In the genomic region with DNA sequence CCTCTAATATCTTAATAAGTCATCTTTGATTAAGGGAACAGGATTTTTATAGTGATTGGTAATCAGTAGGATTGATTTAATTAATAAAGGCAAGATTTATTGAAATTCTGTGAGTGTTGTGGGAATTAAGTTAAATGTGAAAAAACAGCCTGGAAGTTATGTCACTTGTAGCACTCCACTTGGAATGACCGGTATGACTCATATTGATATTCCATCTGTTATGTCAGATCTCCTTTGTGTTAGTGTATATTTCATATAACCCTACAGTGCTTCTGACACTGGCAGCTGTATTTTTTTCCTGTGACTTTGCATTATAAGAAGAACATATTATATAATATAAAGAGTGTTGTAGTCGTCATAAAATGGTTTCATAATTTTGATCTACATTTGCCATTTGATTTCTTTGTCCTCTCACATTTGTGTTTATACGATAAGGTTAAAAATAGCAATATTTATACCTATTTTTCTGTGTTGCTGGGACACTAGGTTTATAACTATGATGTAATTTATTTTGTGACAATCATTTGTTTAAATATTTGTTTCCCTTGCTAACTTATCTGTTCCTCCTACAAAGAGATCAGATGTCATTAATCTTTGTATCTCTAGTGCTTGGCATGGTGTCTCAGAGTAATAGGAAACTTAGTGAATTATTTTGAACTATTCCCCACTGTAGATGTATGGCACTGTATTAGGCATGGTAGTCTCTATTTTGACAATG, we compare ENCODE assay signal across 21 cellular contexts.
DNase-seq lines count a peak whose midpoint lies in the region; ATAC-seq, FAIRE-seq and TF ChIP-seq lines count a peak whose summit lies in the region.
"Had no signal": no experiment of that assay in that cellular context is flagged by ENCODE, and none has a peak within 500 bp of the region (broad histone marks: within the 10 kb centered on the region; RNA-seq: fewer than 3 reads in every experiment).

No MANE protein-coding gene starts in this region.

- FAIRE-seq in A204.1 (lab: Jason Lieb, UNC) (peak; percentile 41), H54 (lab: Jason Lieb, UNC) (peak; percentile 52)

- no peak overlapping the region for H3K4me3 ChIP-seq in fibroblast of mammary gland (ENCODE audit: control insufficient read depth, low read depth, low read length)
- H3K4me3 ChIP-seq: skin epidermis, suprapubic skin, uterus had no signal

- ATAC-seq in HG02759 (IDR thresholded peaks at IDR 0.05; ENCODE audit: unreplicated experiment) = no peak
- ATAC-seq: activated CD4-positive, CD25-positive, alpha-beta regulatory T cell treated with anti-CD3 and anti-CD28 coated beads, Interleukin-2, amount 50 U/mL, for 24 hours; stimulated activated memory B cell treated with anti-CD40 and anti-IgM and Interleukin-4, amounts not matched to agents 10 μg/mL and 1 μg/mL and 100 μg/mL, for 72 hours had no signal

- TF ChIP-seq CTCF in fibroblast of mammary gland (conservative IDR thresholded peaks at IDR 0.05; ENCODE audit: control insufficient read depth, insufficient read depth, low read depth, low read length) = no peak

- no peak for DNase-seq in H54 (ENCODE audit: insufficient read length, low spot score)
- DNase-seq in SHP77 treated with DMSO at 0.1 percent for 48 hours (lab: John Stamatoyannopoulos, UW) = peak; percentile 2
- peak; percentile 14 for DNase-seq in fibroblast of mammary gland (ENCODE audit: low read depth)
- no peak for DNase-seq in CD1c-positive myeloid dendritic cell (ENCODE audit: extremely low spot score)
- no peak for DNase-seq in SKM-1 (lab: John Stamatoyannopoulos, UW; ENCODE audit: unreplicated experiment)
- no peak for DNase-seq in NCI-H1105 (lab: John Stamatoyannopoulos, UW)
- DNase-seq: activated naive CD4-positive, alpha-beta T cell; activated T-cell treated with anti-CD3 and anti-CD28 coated beads, Interleukin-2, amount 50 U/mL, for 24 hours; amniotic stem cell; erythroblast; NCI-H1105 treated with DMSO at 0.1 percent for 48 hours; NCI-H2107; NCI-H526 treated with DMSO at 0.1 percent for 48 hours; stimulated activated CD4-positive, alpha-beta T cell treated with anti-CD3 and anti-CD28 coated beads, Interleukin-2, amount 100 ng/mL, for 24 hours; uterus had no signal

- TF ChIP-seq POLR2A in H54 (IDR thresholded peaks at IDR 0.05; ENCODE audit: low read depth, low read length) = no peak

Comparison
In these comparisons a context has a peak if more than half of its experiments do, and no peak if none do; other contexts are left out.
1. DNase-seq: peak in SHP77 treated with DMSO at 0.1 percent for 48 hours (single experiment) and fibroblast of mammary gland (single experiment); none in H54 (single experiment), CD1c-positive myeloid dendritic cell (single experiment), SKM-1 (single experiment) and NCI-H1105 (single experiment).